Comparison of ENCODE assay signal across 27 cellular contexts in genomic region chr4:186304816-186305520, GRCh38. TPM values are rescaled to one million over a fixed set of nuclear protein-coding genes. Genes with fewer than 3 reads are reported as not detected.
DNase-seq lines count a peak whose midpoint lies in the region; ATAC-seq and TF ChIP-seq lines count a peak whose summit lies in the region.
"Had no signal": no experiment of that assay in that cellular context is flagged by ENCODE, and none has a peak within 500 bp of the region (broad histone marks: within the 10 kb centered on the region; RNA-seq: fewer than 3 reads in every experiment).

No MANE protein-coding gene starts in this region.

- no peak for ATAC-seq in gastrocnemius medialis
- ATAC-seq in activated naive CD8-positive, alpha-beta T cell treated with anti-CD3 and anti-CD28 coated beads, Interleukin-2, amount 50 U/mL, for 24 hours = no peak
- ATAC-seq: gastroesophageal sphincter, left colon, Right ventricle myocardium inferior, sciatic nerve, SK-N-SH treated with all-trans-retinoic acid at 6 μM for 48 hours, T-helper 17 cell had no signal

- in situ Hi-C loops in gastrocnemius medialis (cut with MboI; ENCODE audit: low sequenced_read_pairs in 4 of 4) = loop anchor here in 1 of 4 donors (5.0 kb wide), 1 partner anchor 282 kb away; no protein-coding TSS in a partner anchor

- TF ChIP-seq CTCF in thyroid gland (IDR thresholded peaks at IDR 0.05) (no peak), gastrocnemius medialis (IDR thresholded peaks at IDR 0.05 in 4 of 5, conservative IDR thresholded peaks at IDR 0.05 in 1 of 5) (no peak)

- peak; percentile 13 for DNase-seq in HT1080 (ENCODE audit: low read depth)
- peak; percentile 4 for DNase-seq in adipocyte (ENCODE audit: low read depth)
- peak; percentile 47 for DNase-seq in kidney tubule cell (ENCODE audit: low spot score)
- DNase-seq in thyroid gland = peak; percentile 65 to 76
- no peak for DNase-seq in cerebellar nuclear complex (lab: John Stamatoyannopoulos, UW)
- no peak for DNase-seq in gastrocnemius medialis
- DNase-seq in activated naive CD8-positive, alpha-beta T cell treated with anti-CD3 and anti-CD28 coated beads, Interleukin-2, amount 50 U/mL, for 24 hours = no peak
- DNase-seq: activated gamma-delta T cell; activated naive CD8-positive, alpha-beta T cell treated with anti-CD3 and anti-CD28 coated beads for 36 hours; activated T-cell treated with anti-CD3 and anti-CD28 coated beads, Interleukin-2, amount 50 U/mL, for 24 hours; HCEC 1CT; left colon; NCI-H1048; NCI-H187; NCI-H524; stimulated activated CD4-positive, alpha-beta T cell treated with anti-CD3 and anti-CD28 coated beads, Interleukin-12 subunit alpha, Interleukin-12 subunit beta, amount 100 ng/mL, for 4 hours; stimulated activated CD4-positive, alpha-beta T cell treated with anti-CD3 and anti-CD28 coated beads, Interleukin-2, amount 100 ng/mL, for 48 hours; T-helper 17 cell had no signal

- H3K4me1 ChIP-seq in adipocyte (ENCODE audit: control insufficient read depth, insufficient read depth, low read length) = no peaks in the 10 kb centered on the region
- peaks cover 11 to 21% of the 10 kb centered on the region in 2 donors for H3K4me1 ChIP-seq in thyroid gland
- H3K4me1 ChIP-seq in gastrocnemius medialis = no peaks in the 10 kb centered on the region

- H3K9me3 ChIP-seq in adipocyte (ENCODE audit: control insufficient read depth, low read length) = no peaks in the 10 kb centered on the region
- H3K9me3 ChIP-seq in thyroid gland = no peaks in the 10 kb centered on the region
- no peaks in the 10 kb centered on the region for H3K9me3 ChIP-seq in gastrocnemius medialis
- H3K9me3 ChIP-seq: gastroesophageal sphincter, tibial nerve had no signal

- H3K27ac Mint-ChIP-seq in activated naive CD8-positive, alpha-beta T cell treated with anti-CD3 and anti-CD28 coated beads, Interleukin-2, amount 50 U/mL, for 24 hours = no peak overlapping the region
- H3K27ac Mint-ChIP-seq: activated naive CD8-positive, alpha-beta T cell treated with anti-CD3 and anti-CD28 coated beads for 36 hours; activated T-cell treated with anti-CD3 and anti-CD28 coated beads, Interleukin-2, amount 50 U/mL, for 24 hours; memory B cell; T-helper 17 cell had no signal

- TF ChIP-seq POLR2A in thyroid gland (IDR thresholded peaks at IDR 0.05) = no peak
- TF ChIP-seq POLR2A in gastrocnemius medialis (IDR thresholded peaks at IDR 0.05) = no peak

- H3K27ac ChIP-seq in thyroid gland (no peak overlapping the region), gastrocnemius medialis (no peak overlapping the region)
- H3K27ac ChIP-seq: dorsolateral prefrontal cortex, gastroesophageal sphincter, hepatocyte, tibial nerve had no signal

- no peaks in the 10 kb centered on the region for H3K9me3 Mint-ChIP-seq in activated naive CD8-positive, alpha-beta T cell treated with anti-CD3 and anti-CD28 coated beads, Interleukin-2, amount 50 U/mL, for 24 hours
- H3K9me3 Mint-ChIP-seq: activated naive CD8-positive, alpha-beta T cell treated with anti-CD3 and anti-CD28 coated beads for 36 hours; activated T-cell treated with anti-CD3 and anti-CD28 coated beads, Interleukin-2, amount 50 U/mL, for 24 hours had no signal

- H3K4me3 ChIP-seq in adipocyte (ENCODE audit: low read length) (no peak overlapping the region), thyroid gland (replicated peaks in 1 of 3) (no peak overlapping the region), gastrocnemius medialis (no peak overlapping the region)
- H3K4me3 ChIP-seq: gastroesophageal sphincter, hepatocyte, tibial nerve had no signal

- no peak overlapping the region for H3K4me3 Mint-ChIP-seq in activated naive CD8-positive, alpha-beta T cell treated with anti-CD3 and anti-CD28 coated beads, Interleukin-2, amount 50 U/mL, for 24 hours
- H3K4me3 Mint-ChIP-seq: activated naive CD8-positive, alpha-beta T cell treated with anti-CD3 and anti-CD28 coated beads for 36 hours; activated T-cell treated with anti-CD3 and anti-CD28 coated beads, Interleukin-2, amount 50 U/mL, for 24 hours; memory B cell; T-helper 17 cell had no signal

- peaks cover 7% of the 10 kb centered on the region for H3K27me3 Mint-ChIP-seq in activated naive CD8-positive, alpha-beta T cell treated with anti-CD3 and anti-CD28 coated beads, Interleukin-2, amount 50 U/mL, for 24 hours

- H3K36me3 Mint-ChIP-seq in activated naive CD8-positive, alpha-beta T cell treated with anti-CD3 and anti-CD28 coated beads, Interleukin-2, amount 50 U/mL, for 24 hours (ENCODE audit: low read depth) = no peaks in the 10 kb centered on the region
- H3K36me3 Mint-ChIP-seq: activated naive CD8-positive, alpha-beta T cell treated with anti-CD3 and anti-CD28 coated beads for 36 hours; memory B cell had no signal

- 36 to 37% methylated on average over 15 of the region's 15 CpGs for WGBS in thyroid gland, 2 donors

- no peaks in the 10 kb centered on the region for H3K4me1 Mint-ChIP-seq in activated naive CD8-positive, alpha-beta T cell treated with anti-CD3 and anti-CD28 coated beads, Interleukin-2, amount 50 U/mL, for 24 hours
- H3K4me1 Mint-ChIP-seq: activated naive CD8-positive, alpha-beta T cell treated with anti-CD3 and anti-CD28 coated beads for 36 hours; memory B cell; T-helper 17 cell had no signal

- intact Hi-C loops in thyroid gland (cut with DNase I) (no loop called here), gastrocnemius medialis (cut with DNase I; ENCODE audit: low total_unique reads) (no loop called here)

- no peak overlapping the region for H3K9ac ChIP-seq in adipocyte (ENCODE audit: low read length)

- H3K27me3 ChIP-seq in adipocyte (replicated peaks; ENCODE audit: control insufficient read depth, insufficient read depth, low read length) (peaks cover 34% of the 10 kb centered on the region), thyroid gland (no peaks in the 10 kb centered on the region), gastrocnemius medialis (peaks cover 3 to 8% (median 7%) of the 10 kb centered on the region in 3 donors)

- H3K36me3 ChIP-seq in adipocyte (ENCODE audit: control insufficient read depth, insufficient read depth, low read length, severe bottlenecking) (no peaks in the 10 kb centered on the region), thyroid gland (no peaks in the 10 kb centered on the region), gastrocnemius medialis (no peaks in the 10 kb centered on the region)
- H3K36me3 ChIP-seq: gastroesophageal sphincter, tibial nerve had no signal

RNA-seq across cellular contexts. Expression of gene F11, which starts 39.0 kb away (rescaled TPM):
- total RNA-seq in HT1080 (2014; rRNA removed; shearing (Covaris generic)) = not detected in 2 replicates
- polyA plus RNA-seq in HT1080 (2015; cell fraction: cytosol; rRNA removed) = not detected in 2 replicates
- not detected in 2 replicates for polyA plus RNA-seq in HT1080 (2015; cell fraction: nucleus; rRNA removed)
- total RNA-seq in thyroid gland = not detected
- under 1 TPM in 1 of 4 donors, not detected in 3; 0.22 TPM for total RNA-seq in gastrocnemius medialis
- total RNA-seq: activated naive CD8-positive, alpha-beta T cell treated with anti-CD3 and anti-CD28 coated beads for 36 hours; chondrocyte; gastroesophageal sphincter; Right ventricle myocardium inferior; sciatic nerve; T-helper 17 cell had no signal

Comparison
In these comparisons a context has a peak if more than half of its experiments do, and no peak if none do; other contexts are left out.
1. DNase-seq: peak in HT1080 (single experiment), adipocyte (single experiment), kidney tubule cell (single experiment) and thyroid gland (2 of 2); none in cerebellar nuclear complex (0 of 2), gastrocnemius medialis (0 of 2) and activated naive CD8-positive, alpha-beta T cell treated with anti-CD3 and anti-CD28 coated beads, Interleukin-2, amount 50 U/mL, for 24 hours (single experiment).